Comparison of ENCODE assay signal across 14 cellular contexts in genomic region chr5:154995679-154996078, GRCh38. TPM values are rescaled to one million over a fixed set of nuclear protein-coding genes. Genes with fewer than 3 reads are reported as not detected.
DNase-seq lines count a peak whose midpoint lies in the region; TF ChIP-seq lines count a peak whose summit lies in the region.
"Had no signal": no experiment of that assay in that cellular context is flagged by ENCODE, and none has a peak within 500 bp of the region (broad histone marks: within the 10 kb centered on the region; RNA-seq: fewer than 3 reads in every experiment).

No MANE protein-coding gene starts in this region.

- H3K79me2 ChIP-seq in OCI-LY3 (ENCODE audit: low read length) = no peaks in the 10 kb centered on the region

- no peaks in the 10 kb centered on the region for H3K36me3 Mint-ChIP-seq in nephron progenitor cell (ENCODE audit: low read depth)

- H3K4me1 Mint-ChIP-seq in nephron progenitor cell = no peaks in the 10 kb centered on the region

- no peaks in the 10 kb centered on the region for H4K20me1 ChIP-seq in OCI-LY3 (ENCODE audit: insufficient read depth, low read length)

- H3K4me3 ChIP-seq in H7 (ENCODE audit: insufficient read depth, low read depth, low read length) = no peak overlapping the region
- no peak overlapping the region for H3K4me3 ChIP-seq in OCI-LY3 (ENCODE audit: low read length)
- H3K4me3 ChIP-seq: SJSA1, thoracic aorta had no signal

- H3K27ac ChIP-seq in OCI-LY3 (ENCODE audit: low read length) = no peak overlapping the region
- H3K27ac ChIP-seq: SJSA1, thoracic aorta had no signal

- TF ChIP-seq CTCF in OCI-LY3 (IDR thresholded peaks at IDR 0.05; ENCODE audit: low read depth, low read length) (peak; percentile 61), nephron progenitor cell (IDR thresholded peaks at IDR 0.05) (peak; percentile 20)

- H3K4me3 Mint-ChIP-seq in nephron progenitor cell = no peak overlapping the region
- H3K4me3 Mint-ChIP-seq: activated T-helper 1 cell treated with anti-CD3 and anti-CD28 coated beads, Interleukin-12 subunit alpha, Interleukin-12 subunit beta, Interleukin-2, Interleukin-4 antibody, amounts not matched to agents 30 ng/mL and 10 ng/mL and 1 ng/mL, durations not matched to agents 14 hours and 24 hours and 36 hours had no signal

- H3K9ac ChIP-seq in OCI-LY3 (ENCODE audit: low read length) = no peak overlapping the region

- no peak overlapping the region for H2AFZ ChIP-seq in OCI-LY3 (ENCODE audit: low read depth, low read length)

- no peak overlapping the region for H3K27ac Mint-ChIP-seq in nephron progenitor cell
- H3K27ac Mint-ChIP-seq: activated T-helper 1 cell treated with anti-CD3 and anti-CD28 coated beads, Interleukin-12 subunit alpha, Interleukin-12 subunit beta, Interleukin-2, Interleukin-4 antibody, amounts not matched to agents 30 ng/mL and 10 ng/mL and 1 ng/mL, durations not matched to agents 14 hours and 24 hours and 36 hours had no signal

- H3K36me3 ChIP-seq in H7 (replicated peaks; ENCODE audit: control insufficient read depth, insufficient read depth, low read length) (no peaks in the 10 kb centered on the region), OCI-LY3 (replicated peaks; ENCODE audit: low read depth, low read length) (no peaks in the 10 kb centered on the region)
- H3K36me3 ChIP-seq: SJSA1, thoracic aorta had no signal

- peaks cover 16% of the 10 kb centered on the region for H3K27me3 Mint-ChIP-seq in nephron progenitor cell (ENCODE audit: low read depth, poor library complexity)

- H3K4me1 ChIP-seq in OCI-LY3 (ENCODE audit: low read length) = peaks cover 47% of the 10 kb centered on the region
- H3K4me1 ChIP-seq: SJSA1 had no signal

- peaks cover 18% of the 10 kb centered on the region for H3K9me3 Mint-ChIP-seq in nephron progenitor cell
- H3K9me3 Mint-ChIP-seq: activated T-helper 1 cell treated with anti-CD3 and anti-CD28 coated beads, Interleukin-12 subunit alpha, Interleukin-12 subunit beta, Interleukin-2, Interleukin-4 antibody, amounts not matched to agents 30 ng/mL and 10 ng/mL and 1 ng/mL, durations not matched to agents 14 hours and 24 hours and 36 hours had no signal

- no peaks in the 10 kb centered on the region for H3K27me3 ChIP-seq in H7 (ENCODE audit: control insufficient read depth, insufficient read depth, low read length)
- no peaks in the 10 kb centered on the region for H3K27me3 ChIP-seq in OCI-LY3 (ENCODE audit: low read depth, low read length)

- H3K4me2 ChIP-seq in OCI-LY3 (ENCODE audit: low read length) = no peak overlapping the region

- DNase-seq in H7 (peak; percentile 66), dermis blood vessel endothelial cell (peak; percentile 47), nephron progenitor cell (no peak), NCI-H510A treated with DMSO at 0.1 percent for 48 hours (lab: John Stamatoyannopoulos, UW) (no peak), NCI-H1436 treated with DMSO at 0.1 percent for 48 hours (lab: John Stamatoyannopoulos, UW) (no peak)
- no peak for DNase-seq in activated T-cell treated with anti-CD3 and anti-CD28 coated beads, Interleukin-2, amount 50 U/mL, for 1 hour
- DNase-seq: foreskin fibroblast; NCI-H1092 treated with DMSO at 0.1 percent for 48 hours; small intestine; stimulated activated CD4-positive, alpha-beta T cell treated with anti-CD3 and anti-CD28 coated beads, Interleukin-4, amount 100 ng/mL, for 4 hours had no signal

- no peaks in the 10 kb centered on the region for H3K9me3 ChIP-seq in OCI-LY3 (ENCODE audit: insufficient read depth, low read length)
- H3K9me3 ChIP-seq: SJSA1, thoracic aorta had no signal

RNA-seq across cellular contexts. Expression of gene KIF4B, which starts 17.9 kb away (rescaled TPM):
- total RNA-seq in H7 (2014; rRNA removed; shearing (Covaris generic)) = 0.03 and 0.33 TPM in 2 replicates
- 0.17 and 0.42 TPM in 2 replicates for total RNA-seq in dermis blood vessel endothelial cell
- total RNA-seq: SJSA1, thoracic aorta had no signal

RNA-seq across cellular contexts. Expression of gene MRPL22, which starts 54.8 kb away (rescaled TPM):
- total RNA-seq in H7 (2014; rRNA removed; shearing (Covaris generic)) = 19.1 and 45.1 TPM in 2 replicates
- total RNA-seq in dermis blood vessel endothelial cell = 24.0 and 35.6 TPM in 2 replicates

RNA-seq across cellular contexts. Expression of gene GEMIN5, which starts 57.7 kb away (rescaled TPM):
- 33.2 and 38.4 TPM in 2 replicates for total RNA-seq in H7 (2014; rRNA removed; shearing (Covaris generic))
- total RNA-seq in dermis blood vessel endothelial cell = 19.7 and 27.5 TPM in 2 replicates

Comparison
In these comparisons a context has a peak if more than half of its experiments do, and no peak if none do; other contexts are left out.
1. DNase-seq: peak in H7 (single experiment) and dermis blood vessel endothelial cell (single experiment); none in nephron progenitor cell (single experiment), NCI-H510A treated with DMSO at 0.1 percent for 48 hours (single experiment), NCI-H1436 treated with DMSO at 0.1 percent for 48 hours (single experiment) and activated T-cell treated with anti-CD3 and anti-CD28 coated beads, Interleukin-2, amount 50 U/mL, for 1 hour (single experiment).